ENCODE assay signal across 1 cellular context in genomic region chr11:1560011-1560579, GRCh38.
TF ChIP-seq lines count a peak whose summit lies in the region.

No MANE protein-coding gene starts in this region.

TF ChIP-seq in HepG2, 621 proteins besides CTCF, POLR2A, EP300 and RAD21:
- TF ChIP-seq HNRNPK (IDR thresholded peaks at IDR 0.05; ENCODE audit: low read depth, low read length, poor library complexity, severe bottlenecking): no peak
- peak; percentile 2 for TF ChIP-seq AGO1 (IDR thresholded peaks at IDR 0.05; ENCODE audit: low read depth, low read length, poor library complexity, severe bottlenecking)
